In the genomic region with DNA sequence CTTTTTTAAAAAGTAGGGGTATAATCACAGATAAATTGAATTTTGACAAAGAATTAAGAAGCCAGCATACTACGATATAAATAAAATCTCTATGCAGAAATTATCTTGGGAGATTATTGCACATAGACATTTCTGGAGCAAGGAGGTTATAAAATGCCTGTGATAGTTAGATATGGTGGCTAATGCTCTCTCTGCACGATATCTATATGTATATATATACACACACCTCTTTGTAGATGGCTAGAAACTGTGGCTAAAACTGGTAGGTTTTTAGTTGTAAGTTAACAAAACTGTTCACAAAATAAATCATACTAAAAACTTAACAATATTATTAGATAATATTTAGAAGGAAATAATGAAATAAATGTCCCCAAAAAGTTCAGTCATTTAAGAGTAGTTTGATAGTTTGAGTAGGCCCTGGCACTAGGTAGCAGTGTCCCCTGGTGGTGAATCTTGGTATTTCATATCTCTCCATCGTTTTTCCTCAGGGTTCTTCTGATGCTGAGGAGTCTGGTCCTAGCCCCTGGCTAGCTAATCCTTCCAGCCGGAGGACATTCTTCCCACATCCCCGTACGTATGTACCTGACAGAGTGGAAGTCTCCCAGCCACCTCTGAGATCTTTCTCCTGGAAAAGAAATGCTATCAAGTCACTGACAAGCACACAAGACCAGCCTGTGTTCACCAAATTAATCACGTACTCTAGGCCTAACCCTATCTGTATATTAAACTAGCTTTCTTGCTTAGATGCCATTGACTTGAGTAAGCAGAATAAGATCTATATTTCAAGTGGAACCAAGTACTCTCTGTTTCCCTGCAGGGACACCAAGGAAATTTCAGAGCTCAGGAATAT, we compare ENCODE assay signal across 9 cellular contexts. TPM values are rescaled to one million over a fixed set of nuclear protein-coding genes. Genes with fewer than 3 reads are reported as not detected.
DNase-seq lines count a peak whose midpoint lies in the region; ATAC-seq, FAIRE-seq and TF ChIP-seq lines count a peak whose summit lies in the region.
"Had no signal": no experiment of that assay in that cellular context is flagged by ENCODE, and none has a peak within 500 bp of the region (broad histone marks: within the 10 kb centered on the region; RNA-seq: fewer than 3 reads in every experiment).

No MANE protein-coding gene starts in this region.

- ATAC-seq in Right ventricle myocardium superior (ENCODE audit: poor library complexity) (no peak), HG03139 (IDR thresholded peaks at IDR 0.05; ENCODE audit: unreplicated experiment) (no peak), GM21825 (IDR thresholded peaks at IDR 0.05; ENCODE audit: unreplicated experiment) (no peak)

- no peak for FAIRE-seq in small intestine (lab: Jason Lieb, UNC)
- FAIRE-seq: colon had no signal

- DNase-seq in cardiac muscle cell (ENCODE audit: low read depth in 1 of 2, low spot score in 1 of 2) (peak; percentile 54 to 59), Right ventricle myocardium superior (no peak), LoVo (ENCODE audit: low spot score) (peak; percentile 47), left ventricle myocardium inferior (no peak), small intestine (peak; percentile 59)
- DNase-seq in activated CD4-positive, alpha-beta memory T cell treated with anti-CD3 and anti-CD28 coated beads for 36 hours, result peak; percentile 17

- TF ChIP-seq CTCF in cardiac muscle cell (IDR thresholded peaks at IDR 0.05; ENCODE audit: low read depth, low read length) (peak; percentile 89), left ventricle myocardium inferior (IDR thresholded peaks at IDR 0.05; ENCODE audit: borderline replicate concordance) (peak; percentile 83)

- H3K36me3 ChIP-seq in cardiac muscle cell (no peaks in the 10 kb centered on the region), left ventricle myocardium inferior (no peaks in the 10 kb centered on the region), small intestine (ENCODE audit: control insufficient read depth in 2 of 2, insufficient read depth in 2 of 2, low read length in 2 of 2) (no peaks in the 10 kb centered on the region)

- H3K4me3 ChIP-seq in cardiac muscle cell (no peak overlapping the region), left ventricle myocardium inferior (no peak overlapping the region), small intestine (ENCODE audit: low read depth in 1 of 2, low read length in 2 of 2) (no peak overlapping the region)

- peaks cover 5% of the 10 kb centered on the region for H3K9me3 Mint-ChIP-seq in activated CD4-positive, alpha-beta memory T cell treated with anti-CD3 and anti-CD28 coated beads for 36 hours

- CTCF ChIA-PET in activated CD4-positive, alpha-beta memory T cell treated with anti-CD3 and anti-CD28 coated beads for 36 hours (lab: Charles Lee), result interaction anchor here (0.6 to 2.6 kb wide), 9 partner anchors 9 to 136 kb away, joined by 3 to 7 read pairs (median 4); no protein-coding TSS in a partner anchor

- H3K27ac ChIP-seq in cardiac muscle cell, result no peak overlapping the region
- no peak overlapping the region for H3K27ac ChIP-seq in left ventricle myocardium inferior (replicated peaks)
- no peak overlapping the region for H3K27ac ChIP-seq in small intestine (ENCODE audit: low read depth in 1 of 2, low read length in 1 of 2)

- intact Hi-C loops in Right ventricle myocardium superior (cut with DNase I), result no loop called here
- intact Hi-C loops in activated CD4-positive, alpha-beta memory T cell treated with anti-CD3 and anti-CD28 coated beads for 36 hours (cut with micrococcal nuclease), result loop anchor here (5.0 kb wide), 1 partner anchor 157 kb away; no protein-coding TSS in a partner anchor
- intact Hi-C loops in left ventricle myocardium inferior (cut with micrococcal nuclease), result no loop called here

- POLR2A ChIA-PET in activated CD4-positive, alpha-beta memory T cell treated with anti-CD3 and anti-CD28 coated beads for 36 hours (lab: Charles Lee), result no interaction called here

- H3K36me3 Mint-ChIP-seq in activated CD4-positive, alpha-beta memory T cell treated with anti-CD3 and anti-CD28 coated beads for 36 hours, result no peaks in the 10 kb centered on the region

- peaks cover 8% of the 10 kb centered on the region for H3K4me1 ChIP-seq in cardiac muscle cell (ENCODE audit: low read depth)
- peaks cover 19% of the 10 kb centered on the region for H3K4me1 ChIP-seq in left ventricle myocardium inferior
- H3K4me1 ChIP-seq in small intestine (ENCODE audit: control insufficient read depth in 2 of 2, insufficient read depth in 1 of 2, low read depth in 1 of 2, low read length in 1 of 2), result peaks cover 0 to 2% of the 10 kb centered on the region in 2 donors

- 42 to 51% (median 44%) methylated on average over 7 of the region's 7 CpGs for WGBS in small intestine, 3 donors

- no peaks in the 10 kb centered on the region for H3K9me3 ChIP-seq in cardiac muscle cell (ENCODE audit: low read depth)
- H3K9me3 ChIP-seq in left ventricle myocardium inferior (replicated peaks), result peaks cover 8% of the 10 kb centered on the region
- no peaks in the 10 kb centered on the region for H3K9me3 ChIP-seq in small intestine (ENCODE audit: control insufficient read depth, low read depth)

- peaks cover 11% of the 10 kb centered on the region for H3K4me1 Mint-ChIP-seq in activated CD4-positive, alpha-beta memory T cell treated with anti-CD3 and anti-CD28 coated beads for 36 hours (ENCODE audit: low read depth)

- no peaks in the 10 kb centered on the region for H3K27me3 ChIP-seq in cardiac muscle cell
- H3K27me3 ChIP-seq in left ventricle myocardium inferior (ENCODE audit: low read depth), result no peaks in the 10 kb centered on the region
- H3K27me3 ChIP-seq in small intestine (ENCODE audit: control insufficient read depth in 2 of 2, insufficient read depth in 2 of 2, low read length in 2 of 2), result no peaks in the 10 kb centered on the region

- H3K27ac Mint-ChIP-seq in activated CD4-positive, alpha-beta memory T cell treated with anti-CD3 and anti-CD28 coated beads for 36 hours, result no peak overlapping the region

- no peak overlapping the region for H3K4me3 Mint-ChIP-seq in activated CD4-positive, alpha-beta memory T cell treated with anti-CD3 and anti-CD28 coated beads for 36 hours

- no peaks in the 10 kb centered on the region for H3K27me3 Mint-ChIP-seq in activated CD4-positive, alpha-beta memory T cell treated with anti-CD3 and anti-CD28 coated beads for 36 hours

RNA-seq across cellular contexts. Expression of gene ART5, which starts 32.2 kb away (rescaled TPM):
- total RNA-seq in cardiac muscle cell (44.9 and 49.9 TPM in 2 replicates), Right ventricle myocardium superior (4.7 TPM), left ventricle myocardium inferior (1.4 TPM)
- polyA plus RNA-seq in cardiac muscle cell (58.7 and 75.7 TPM in 2 replicates), small intestine (under 1 TPM in 1 of 3 donors, not detected in 2; 0.25 TPM)
- total RNA-seq in activated CD4-positive, alpha-beta memory T cell treated with anti-CD3 and anti-CD28 coated beads for 36 hours, result not detected

RNA-seq across cellular contexts. Expression of gene ART1, which starts 35.3 kb away (rescaled TPM):
- total RNA-seq in cardiac muscle cell (0.30 and 0.60 TPM in 2 replicates), Right ventricle myocardium superior (2.3 TPM), left ventricle myocardium inferior (0.58 TPM)
- polyA plus RNA-seq in cardiac muscle cell (not detected in 2 replicates), small intestine (under 1 TPM in 1 of 3 donors, not detected in 2; 0.04 TPM)
- not detected for total RNA-seq in activated CD4-positive, alpha-beta memory T cell treated with anti-CD3 and anti-CD28 coated beads for 36 hours

Comparison
In these comparisons a context has a peak if more than half of its experiments do, and no peak if none do; other contexts are left out.
1. DNase-seq: peak in cardiac muscle cell (2 of 2), LoVo (single experiment), activated CD4-positive, alpha-beta memory T cell treated with anti-CD3 and anti-CD28 coated beads for 36 hours (single experiment) and small intestine (single experiment); none in Right ventricle myocardium superior (single experiment) and left ventricle myocardium inferior (single experiment).